Comparison of ENCODE assay signal across 24 cellular contexts in genomic region chr21:44971672-44971995, GRCh38. TPM values are rescaled to one million over a fixed set of nuclear protein-coding genes. Genes with fewer than 3 reads are reported as not detected.
A peak's percentile ranks its signal among the peaks of the same experiment; 100 is the strongest.
DNase-seq lines count a peak whose midpoint lies in the region; ATAC-seq, FAIRE-seq and TF ChIP-seq lines count a peak whose summit lies in the region.
"Had no signal": no experiment of that assay in that cellular context is flagged by ENCODE, and none has a peak within 500 bp of the region (broad histone marks: within the 10 kb centered on the region; RNA-seq: fewer than 3 reads in every experiment).

No MANE protein-coding gene starts in this region.

- no peak for DNase-seq in activated naive CD8-positive, alpha-beta T cell treated with anti-CD3 and anti-CD28 coated beads for 36 hours
- DNase-seq in activated naive CD8-positive, alpha-beta T cell treated with anti-CD3 and anti-CD28 coated beads, Interleukin-2, amount 50 U/mL, for 24 hours, result no peak
- no peak for DNase-seq in WERI-Rb-1
- DNase-seq in kidney, result peak; percentile 55
- DNase-seq in tibial artery, result no peak
- no peak for DNase-seq in mucosa of descending colon
- DNase-seq in NCI-H2227 (lab: John Stamatoyannopoulos, UW; ENCODE audit: unreplicated experiment), result no peak
- DNase-seq: 8988T, DMS53, EL, HCEC 1CT, KBM-7, NCI-H1105 treated with DMSO at 0.1 percent for 48 hours, NCI-H1694 treated with DMSO at 0.1 percent for 48 hours, NCI-H510A, NCI-H774, PC-3, RPMI8226, SIG-M5 had no signal

- no peaks in the 10 kb centered on the region for H3K9me3 Mint-ChIP-seq in activated naive CD8-positive, alpha-beta T cell treated with anti-CD3 and anti-CD28 coated beads for 36 hours
- no peaks in the 10 kb centered on the region for H3K9me3 Mint-ChIP-seq in activated naive CD8-positive, alpha-beta T cell treated with anti-CD3 and anti-CD28 coated beads, Interleukin-2, amount 50 U/mL, for 24 hours
- H3K9me3 Mint-ChIP-seq: CD4-positive, alpha-beta memory T cell had no signal

- H3K4me1 Mint-ChIP-seq in activated naive CD8-positive, alpha-beta T cell treated with anti-CD3 and anti-CD28 coated beads for 36 hours, result peaks cover 20% of the 10 kb centered on the region
- H3K4me1 Mint-ChIP-seq in activated naive CD8-positive, alpha-beta T cell treated with anti-CD3 and anti-CD28 coated beads, Interleukin-2, amount 50 U/mL, for 24 hours, result peaks cover 20% of the 10 kb centered on the region

- TF ChIP-seq CTCF in WERI-Rb-1 (IDR thresholded peaks at IDR 0.05; ENCODE audit: low read depth, low read length) (no peak), kidney (IDR thresholded peaks at IDR 0.05; ENCODE audit: borderline replicate concordance, extremely low read depth, insufficient read depth) (no peak), tibial artery (IDR thresholded peaks at IDR 0.05) (no peak), mucosa of descending colon (IDR thresholded peaks at IDR 0.05) (no peak)

- intact Hi-C loops in kidney (cut with DNase I), result no loop called here
- intact Hi-C loops in tibial artery (cut with DNase I; ENCODE audit: low total_unique reads), result loop anchor here (5.0 kb wide), 1 partner anchor 66 kb away; no protein-coding TSS in a partner anchor
- intact Hi-C loops in mucosa of descending colon (cut with DNase I, micrococcal nuclease), result no loop called here

- H3K4me1 ChIP-seq in kidney (ENCODE audit: control insufficient read depth in 1 of 2, insufficient read depth in 1 of 2, low read depth in 1 of 2, low read length in 2 of 2) (peaks cover 0 to 22% of the 10 kb centered on the region in 2 donors), tibial artery (peaks cover 5 to 97% (median 70%) of the 10 kb centered on the region in 4 donors), mucosa of descending colon (ENCODE audit: low read depth) (no peaks in the 10 kb centered on the region)

- peak overlapping the region; percentile 11 for H3K27ac Mint-ChIP-seq in activated naive CD8-positive, alpha-beta T cell treated with anti-CD3 and anti-CD28 coated beads for 36 hours
- no peak overlapping the region for H3K27ac Mint-ChIP-seq in activated naive CD8-positive, alpha-beta T cell treated with anti-CD3 and anti-CD28 coated beads, Interleukin-2, amount 50 U/mL, for 24 hours
- H3K27ac Mint-ChIP-seq: B cell had no signal

- H3K36me3 ChIP-seq in WERI-Rb-1 (peaks cover 62% of the 10 kb centered on the region), kidney (ENCODE audit: control insufficient read depth in 1 of 2, insufficient read depth in 2 of 2, low read length in 2 of 2) (peaks cover 0 to 3% of the 10 kb centered on the region in 2 donors), tibial artery (peaks cover 12 to 58% (median 17%) of the 10 kb centered on the region in 3 donors), mucosa of descending colon (ENCODE audit: low read depth) (no peaks in the 10 kb centered on the region)

- H3K27ac ChIP-seq in WERI-Rb-1 (peak overlapping the region; percentile 19), kidney (ENCODE audit: low read depth in 2 of 2, low read length in 2 of 2) (no peak overlapping the region), tibial artery (peak overlapping the region; percentile 93 to 96)

- H3K9me3 ChIP-seq in WERI-Rb-1 (ENCODE audit: severe bottlenecking) (no peaks in the 10 kb centered on the region), kidney (ENCODE audit: control insufficient read depth in 1 of 2, low read length in 2 of 2) (no peaks in the 10 kb centered on the region), tibial artery (no peaks in the 10 kb centered on the region), mucosa of descending colon (no peaks in the 10 kb centered on the region)

- no peaks in the 10 kb centered on the region for H3K27me3 ChIP-seq in WERI-Rb-1 (ENCODE audit: insufficient read depth, low read depth, severe bottlenecking)
- H3K27me3 ChIP-seq in tibial artery, result no peaks in the 10 kb centered on the region

- H3K36me3 Mint-ChIP-seq in activated naive CD8-positive, alpha-beta T cell treated with anti-CD3 and anti-CD28 coated beads for 36 hours, result peaks cover 12% of the 10 kb centered on the region
- H3K36me3 Mint-ChIP-seq in activated naive CD8-positive, alpha-beta T cell treated with anti-CD3 and anti-CD28 coated beads, Interleukin-2, amount 50 U/mL, for 24 hours (ENCODE audit: low read depth), result peaks cover 17% of the 10 kb centered on the region

- no peak for ATAC-seq in activated naive CD8-positive, alpha-beta T cell treated with anti-CD3 and anti-CD28 coated beads, Interleukin-2, amount 50 U/mL, for 24 hours
- ATAC-seq in mucosa of descending colon, result no peak
- no peak for ATAC-seq in HG03025 (IDR thresholded peaks at IDR 0.05; ENCODE audit: low FRiP score, unreplicated experiment)
- ATAC-seq: GM12878, PC-3 had no signal

- no peak for FAIRE-seq in kidney (lab: Jason Lieb, UNC)
- FAIRE-seq: GM12878, GM19239 had no signal

- H3K4me3 ChIP-seq in WERI-Rb-1 (ENCODE audit: low read depth, low read length), result no peak overlapping the region
- no peak overlapping the region for H3K4me3 ChIP-seq in kidney (ENCODE audit: low read length in 2 of 2)
- no peak overlapping the region for H3K4me3 ChIP-seq in tibial artery
- no peak overlapping the region for H3K4me3 ChIP-seq in mucosa of descending colon
- H3K4me3 ChIP-seq: GM12878 had no signal

- H3K27me3 Mint-ChIP-seq in activated naive CD8-positive, alpha-beta T cell treated with anti-CD3 and anti-CD28 coated beads for 36 hours, result no peaks in the 10 kb centered on the region
- H3K27me3 Mint-ChIP-seq in activated naive CD8-positive, alpha-beta T cell treated with anti-CD3 and anti-CD28 coated beads, Interleukin-2, amount 50 U/mL, for 24 hours, result no peaks in the 10 kb centered on the region
- H3K27me3 Mint-ChIP-seq: B cell; CD4-positive, alpha-beta memory T cell had no signal

- no peak overlapping the region for H3K9ac ChIP-seq in kidney (ENCODE audit: low read length in 2 of 2)

- H3K4me3 Mint-ChIP-seq in activated naive CD8-positive, alpha-beta T cell treated with anti-CD3 and anti-CD28 coated beads for 36 hours, result no peak overlapping the region
- no peak overlapping the region for H3K4me3 Mint-ChIP-seq in activated naive CD8-positive, alpha-beta T cell treated with anti-CD3 and anti-CD28 coated beads, Interleukin-2, amount 50 U/mL, for 24 hours
- H3K4me3 Mint-ChIP-seq: B cell; CD4-positive, alpha-beta memory T cell had no signal

RNA-seq across cellular contexts. Expression of gene SLX9, which starts 31.8 kb away (rescaled TPM):
- total RNA-seq in activated naive CD8-positive, alpha-beta T cell treated with anti-CD3 and anti-CD28 coated beads for 36 hours, result 10 to 100 TPM; 85.9 to 93.6 TPM
- total RNA-seq in kidney (27.1 TPM), mucosa of descending colon (10 to 100 TPM; 19.8 to 42.2 (median 20.9) TPM)
- polyA plus RNA-seq in kidney (ENCODE audit: insufficient read depth, low read depth, low replicate concordance), result 35.1 TPM

RNA-seq across cellular contexts. Expression of gene ITGB2, which starts 50.9 kb away (rescaled TPM):
- 100 to 1,000 TPM; 223 to 234 TPM for total RNA-seq in activated naive CD8-positive, alpha-beta T cell treated with anti-CD3 and anti-CD28 coated beads for 36 hours
- total RNA-seq in kidney, result 111 TPM
- polyA plus RNA-seq in kidney (ENCODE audit: insufficient read depth, low read depth, low replicate concordance), result 9.5 TPM
- total RNA-seq in mucosa of descending colon, result 10 to 100 TPM; 10.8 to 52.3 (median 51.1) TPM

Comparison
In these comparisons a context has a peak if more than half of its experiments do, and no peak if none do; other contexts are left out.
1. H3K27ac ChIP-seq: peak in WERI-Rb-1 (single experiment) and tibial artery (2 of 2); none in kidney (0 of 2).